Comparison of ENCODE assay signal across 15 cellular contexts in genomic region chr3:12938258-12938711, GRCh38.
DNase-seq lines count a peak whose midpoint lies in the region; ATAC-seq and TF ChIP-seq lines count a peak whose summit lies in the region.
"Had no signal": no experiment of that assay in that cellular context is flagged by ENCODE, and none has a peak within 500 bp of the region (broad histone marks: within the 10 kb centered on the region; RNA-seq: fewer than 3 reads in every experiment).

No MANE protein-coding gene starts in this region.

- H3K4me3 ChIP-seq in fibroblast of lung (replicated peaks in 1 of 4; ENCODE audit: control extremely low read depth in 1 of 4, insufficient read depth in 1 of 4, low read depth in 3 of 4, low read length in 4 of 4), result no peak overlapping the region
- H3K4me3 ChIP-seq in mucosa of stomach (ENCODE audit: low read length), result no peak overlapping the region
- no peak overlapping the region for H3K4me3 ChIP-seq in subcutaneous abdominal adipose tissue (ENCODE audit: low read depth in 1 of 5, low read length in 5 of 5)
- H3K4me3 ChIP-seq in prostate gland, result no peak overlapping the region
- H3K4me3 ChIP-seq: adrenal gland had no signal

- ATAC-seq in T-helper 17 cell (no peak), HG03095 (IDR thresholded peaks at IDR 0.05; ENCODE audit: unreplicated experiment) (no peak)
- ATAC-seq: Panc1 had no signal

- WGBS in prostate gland, result 16% methylated on average over 10 of the region's 10 CpGs

- H3K27ac ChIP-seq in fibroblast of lung (ENCODE audit: insufficient read depth, low read length) (no peak overlapping the region), subcutaneous abdominal adipose tissue (ENCODE audit: low read depth, low read length) (peak overlapping the region; percentile 67), prostate gland (peak overlapping the region in 1 of 2 donors; percentile 50)

- intact Hi-C loops in prostate gland (cut with DNase I), result no loop called here

- no peak overlapping the region for H3K4me3 Mint-ChIP-seq in T-helper 17 cell
- H3K4me3 Mint-ChIP-seq: CD4-positive, alpha-beta T cell had no signal

- H3K27ac Mint-ChIP-seq in T-helper 17 cell, result peak overlapping the region; percentile 70
- H3K27ac Mint-ChIP-seq: CD4-positive, alpha-beta T cell had no signal

- no peak for TF ChIP-seq POLR2A in prostate gland (IDR thresholded peaks at IDR 0.05)

- no peaks in the 10 kb centered on the region for H3K27me3 Mint-ChIP-seq in T-helper 17 cell
- H3K27me3 Mint-ChIP-seq: CD4-positive, alpha-beta T cell had no signal

- peak overlapping the region; percentile 15 for H3K4me2 ChIP-seq in fibroblast of lung (ENCODE audit: extremely low read depth, insufficient read depth, low read length)

- H3K27me3 ChIP-seq in fibroblast of lung (ENCODE audit: control insufficient read depth, insufficient read depth, low read length), result no peaks in the 10 kb centered on the region
- H3K27me3 ChIP-seq in mucosa of stomach (ENCODE audit: control insufficient read depth, insufficient read depth, low read length), result no peaks in the 10 kb centered on the region
- no peaks in the 10 kb centered on the region for H3K27me3 ChIP-seq in subcutaneous abdominal adipose tissue (ENCODE audit: control insufficient read depth in 5 of 5, insufficient read depth in 4 of 5, low read length in 5 of 5)
- no peaks in the 10 kb centered on the region for H3K27me3 ChIP-seq in prostate gland (replicated peaks; ENCODE audit: insufficient read depth)
- H3K27me3 ChIP-seq: adrenal gland had no signal

- no peak overlapping the region for H2AFZ ChIP-seq in fibroblast of lung (ENCODE audit: low read length)

- peaks cover 6% of the 10 kb centered on the region for H3K4me1 ChIP-seq in fibroblast of lung (ENCODE audit: control insufficient read depth, extremely low read depth, insufficient read depth, low read length)
- peaks cover 16% of the 10 kb centered on the region for H3K4me1 ChIP-seq in mucosa of stomach (ENCODE audit: control insufficient read depth, insufficient read depth, low read length)
- H3K4me1 ChIP-seq in subcutaneous abdominal adipose tissue (ENCODE audit: control insufficient read depth in 5 of 5, insufficient read depth in 5 of 5, low read length in 5 of 5), result peaks cover 37 to 73% (median 56%) of the 10 kb centered on the region in 5 donors
- peaks cover 2% of the 10 kb centered on the region for H3K4me1 ChIP-seq in prostate gland (replicated peaks)

- peaks cover 6% of the 10 kb centered on the region for H3K36me3 Mint-ChIP-seq in T-helper 17 cell (ENCODE audit: low read depth)

- peaks cover 7% of the 10 kb centered on the region for H3K36me3 ChIP-seq in fibroblast of lung (ENCODE audit: control insufficient read depth, insufficient read depth, low read length)
- no peaks in the 10 kb centered on the region for H3K36me3 ChIP-seq in mucosa of stomach (ENCODE audit: control insufficient read depth, insufficient read depth, low read length)
- H3K36me3 ChIP-seq in subcutaneous abdominal adipose tissue (ENCODE audit: control insufficient read depth in 5 of 5, insufficient read depth in 5 of 5, low read length in 5 of 5), result peaks cover 0 to 80% (median 44%) of the 10 kb centered on the region in 5 donors
- H3K36me3 ChIP-seq in prostate gland, result peaks cover 8 to 11% of the 10 kb centered on the region in 2 donors

- H3K4me1 Mint-ChIP-seq in T-helper 17 cell, result peaks cover 20% of the 10 kb centered on the region

- TF ChIP-seq CTCF in fibroblast of lung (conservative IDR thresholded peaks at IDR 0.05 in 1 of 2, IDR thresholded peaks at IDR 0.05 in 1 of 2; ENCODE audit: low read depth in 1 of 2, low read length in 2 of 2), result no peak
- TF ChIP-seq CTCF in prostate gland (IDR thresholded peaks at IDR 0.05), result no peak

- H3K9me3 ChIP-seq in T-helper 17 cell (ENCODE audit: control insufficient read depth, low read length, poor library complexity, severe bottlenecking) (no peaks in the 10 kb centered on the region), fibroblast of lung (ENCODE audit: control insufficient read depth, insufficient read depth, low read depth, low read length) (no peaks in the 10 kb centered on the region), mucosa of stomach (ENCODE audit: control insufficient read depth, low read length) (no peaks in the 10 kb centered on the region), subcutaneous abdominal adipose tissue (ENCODE audit: control insufficient read depth in 5 of 5, low read length in 5 of 5) (no peaks in the 10 kb centered on the region), prostate gland (no peaks in the 10 kb centered on the region)
- H3K9me3 ChIP-seq: adrenal gland had no signal

- peaks cover 2% of the 10 kb centered on the region for H4K20me1 ChIP-seq in fibroblast of lung (ENCODE audit: control insufficient read depth, extremely low read depth, insufficient read depth, low read length)

- no peaks in the 10 kb centered on the region for H3K79me2 ChIP-seq in fibroblast of lung (ENCODE audit: control insufficient read depth, insufficient read depth, low read length)

- no peak for DNase-seq in T-helper 17 cell
- DNase-seq in fibroblast of lung (ENCODE audit: low read depth in 2 of 2), result peak in 1 of 2 donors; percentile 67
- DNase-seq in COLO829 (ENCODE audit: low spot score), result no peak
- DNase-seq in prostate gland (ENCODE audit: low spot score), result no peak
- DNase-seq in stimulated activated CD4-positive, alpha-beta T cell treated with anti-CD3 and anti-CD28 coated beads, Interleukin-15, amount 100 ng/mL, for 24 hours, result no peak
- DNase-seq: activated CD4-positive, CD25-positive, alpha-beta regulatory T cell treated with anti-CD3 and anti-CD28 coated beads, Interleukin-2, amount 50 U/mL, for 72 hours; adrenal gland; CD4-positive, alpha-beta T cell; effector memory CD4-positive, alpha-beta T cell; NCI-H524 treated with DMSO at 0.1 percent for 48 hours; stimulated activated CD8-positive, alpha-beta memory T cell treated with anti-CD3 and anti-CD28 coated beads, Interleukin-4, amount 100 ng/mL, for 48 hours had no signal

- no peak overlapping the region for H3K9ac ChIP-seq in fibroblast of lung (ENCODE audit: insufficient read depth, low read length)
- H3K9ac ChIP-seq in mucosa of stomach (ENCODE audit: low read length), result peak overlapping the region; percentile 28
- H3K9ac ChIP-seq in subcutaneous abdominal adipose tissue (ENCODE audit: low read length in 5 of 5), result peak overlapping the region in 3 of 5 donors; percentile 7 to 64 (median 49)
